ENCODE assay signal across 8 cellular contexts in the genomic region with DNA sequence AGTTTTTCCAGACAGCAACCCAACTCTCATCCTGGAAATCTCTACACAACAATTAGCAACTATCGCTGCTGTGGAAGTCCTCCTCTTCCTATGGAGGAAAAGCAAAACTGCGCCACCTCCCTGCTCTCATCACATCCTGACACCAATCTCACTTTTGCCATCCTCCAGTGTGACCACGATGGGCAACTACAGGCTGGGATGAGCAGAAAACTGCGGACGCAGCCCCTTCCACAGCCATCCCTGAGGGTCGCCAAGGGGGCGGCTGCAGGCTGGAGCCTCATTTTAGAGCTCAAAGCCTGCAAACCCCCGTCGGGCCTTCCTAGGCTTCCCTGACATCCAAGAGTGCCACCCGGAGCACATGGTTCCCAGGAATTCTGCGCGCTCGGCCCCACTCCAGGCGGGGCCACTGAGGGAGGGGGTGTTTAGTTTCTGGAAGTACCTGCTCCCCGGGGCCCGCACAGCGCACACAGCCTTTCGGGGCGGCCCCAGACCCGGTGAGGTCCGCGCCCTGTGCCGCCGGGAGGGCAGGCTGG. TPM values are rescaled to one million over a fixed set of nuclear protein-coding genes. Genes with fewer than 3 reads are reported as not detected.
A peak's percentile ranks its signal among the peaks of the same experiment; 100 is the strongest.
DNase-seq lines count a peak whose midpoint lies in the region; ATAC-seq and TF ChIP-seq lines count a peak whose summit lies in the region.

No MANE protein-coding gene starts in this region.

- H3K4me2 ChIP-seq in smooth muscle cell = peak overlapping the region; percentile 80

- TF ChIP-seq CTCF in smooth muscle cell (IDR thresholded peaks at IDR 0.05; ENCODE audit: borderline replicate concordance, insufficient read depth, poor library complexity, severe bottlenecking) = no peak

- no peaks in the 10 kb centered on the region for H3K9me3 ChIP-seq in smooth muscle cell (replicated peaks; ENCODE audit: low read depth)

- H3K4me1 ChIP-seq in smooth muscle cell (ENCODE audit: low read depth) = peaks cover 15% of the 10 kb centered on the region

- H4K20me1 ChIP-seq in smooth muscle cell (ENCODE audit: low read depth) = peaks cover 24% of the 10 kb centered on the region

- H3K79me2 ChIP-seq in smooth muscle cell (ENCODE audit: low read depth) = peaks cover 18% of the 10 kb centered on the region

- H3K27me3 ChIP-seq in smooth muscle cell (ENCODE audit: low read depth) = no peaks in the 10 kb centered on the region

- DNase-seq in DMS 273 treated with DMSO at 0.1 percent for 48 hours (lab: John Stamatoyannopoulos, UW) (peak; percentile 10), hippocampal formation (lab: John Stamatoyannopoulos, UW) (peak; percentile 34 to 61), smooth muscle cell (lab: John Stamatoyannopoulos, UW; ENCODE audit: unreplicated experiment) (no peak), left lobe of liver (ENCODE audit: low spot score) (no peak)
- no peak for DNase-seq in stimulated activated CD8-positive, alpha-beta memory T cell treated with anti-CD3 and anti-CD28 coated beads, Interleukin-4, amount 100 ng/mL, for 48 hours

- no peak overlapping the region for H3K27ac Mint-ChIP-seq in activated T-helper 17 cell treated with anti-CD3 and anti-CD28 coated beads, Interleukin-2, amount 50 U/mL, for 72 hours

- no peaks in the 10 kb centered on the region for H3F3A ChIP-seq in smooth muscle cell (ENCODE audit: low read depth)

- 8% methylated on average over 24 of the region's 24 CpGs for WGBS in smooth muscle cell (ENCODE audit: low lambda C conversion rate)

- peaks cover 15% of the 10 kb centered on the region for H3K36me3 Mint-ChIP-seq in activated T-helper 17 cell treated with anti-CD3 and anti-CD28 coated beads, Interleukin-2, amount 50 U/mL, for 72 hours (ENCODE audit: low read depth)

- peak overlapping the region; percentile 76 for H3K4me3 Mint-ChIP-seq in activated T-helper 17 cell treated with anti-CD3 and anti-CD28 coated beads, Interleukin-2, amount 50 U/mL, for 72 hours

- H3K4me3 ChIP-seq in smooth muscle cell = peak overlapping the region; percentile 43

- no peaks in the 10 kb centered on the region for H3K9me3 Mint-ChIP-seq in activated T-helper 17 cell treated with anti-CD3 and anti-CD28 coated beads, Interleukin-2, amount 50 U/mL, for 72 hours

- H3K27me3 Mint-ChIP-seq in activated T-helper 17 cell treated with anti-CD3 and anti-CD28 coated beads, Interleukin-2, amount 50 U/mL, for 72 hours = no peaks in the 10 kb centered on the region

- H3K4me1 Mint-ChIP-seq in activated T-helper 17 cell treated with anti-CD3 and anti-CD28 coated beads, Interleukin-2, amount 50 U/mL, for 72 hours = peaks cover 5% of the 10 kb centered on the region

- peak; percentile 11 for ATAC-seq in HG03457 (IDR thresholded peaks at IDR 0.05; ENCODE audit: unreplicated experiment)
- no peak for ATAC-seq in activated T-helper 17 cell treated with anti-CD3 and anti-CD28 coated beads, Interleukin-2, amount 50 U/mL, for 72 hours (replicated peaks)
- ATAC-seq in left lobe of liver = no peak
- no peak for ATAC-seq in HG02973 (IDR thresholded peaks at IDR 0.05; ENCODE audit: unreplicated experiment)

- no peaks in the 10 kb centered on the region for H3K36me3 ChIP-seq in smooth muscle cell (ENCODE audit: low read depth)

- H3K27ac ChIP-seq in smooth muscle cell (ENCODE audit: low read depth) = peak overlapping the region; percentile 37

- no peak overlapping the region for H3K9ac ChIP-seq in smooth muscle cell (ENCODE audit: low read depth)

- H2AFZ ChIP-seq in smooth muscle cell (ENCODE audit: low read depth) = no peak overlapping the region

RNA-seq across cellular contexts. Expression of a gene that starts 1.2 kb away (rescaled TPM):
- 1 to 10 TPM; 3.4 to 3.7 TPM for total RNA-seq in activated T-helper 17 cell treated with anti-CD3 and anti-CD28 coated beads, Interleukin-2, amount 50 U/mL, for 72 hours
- total RNA-seq in smooth muscle cell (9.1 and 9.5 TPM in 2 replicates), left lobe of liver (6.2 TPM)
- 6.8 and 12.5 TPM in 2 replicates for polyA plus RNA-seq in smooth muscle cell

RNA-seq across cellular contexts. Expression of a gene that starts 43.6 kb away (rescaled TPM):
- total RNA-seq in activated T-helper 17 cell treated with anti-CD3 and anti-CD28 coated beads, Interleukin-2, amount 50 U/mL, for 72 hours = not detected
- 23.0 and 30.1 TPM in 2 replicates for total RNA-seq in smooth muscle cell
- polyA plus RNA-seq in smooth muscle cell = 73.3 and 77.4 TPM in 2 replicates
- total RNA-seq in left lobe of liver = 4.0 TPM

RNA-seq across cellular contexts. Expression of a gene that starts 55.8 kb away (rescaled TPM):
- total RNA-seq in activated T-helper 17 cell treated with anti-CD3 and anti-CD28 coated beads, Interleukin-2, amount 50 U/mL, for 72 hours = 10 to 100 TPM; 42.3 to 52.6 TPM
- total RNA-seq in smooth muscle cell (21.5 and 24.4 TPM in 2 replicates), left lobe of liver (49.5 TPM)
- polyA plus RNA-seq in smooth muscle cell = 53.2 and 61.4 TPM in 2 replicates

Comparison
In these comparisons a context has a peak if more than half of its experiments do, and no peak if none do; other contexts are left out.
1. DNase-seq: peak in DMS 273 treated with DMSO at 0.1 percent for 48 hours (single experiment) and hippocampal formation (2 of 2); none in smooth muscle cell (single experiment), stimulated activated CD8-positive, alpha-beta memory T cell treated with anti-CD3 and anti-CD28 coated beads, Interleukin-4, amount 100 ng/mL, for 48 hours (single experiment) and left lobe of liver (single experiment).